Comparison of ENCODE assay signal across 8 cellular contexts in the genomic region with DNA sequence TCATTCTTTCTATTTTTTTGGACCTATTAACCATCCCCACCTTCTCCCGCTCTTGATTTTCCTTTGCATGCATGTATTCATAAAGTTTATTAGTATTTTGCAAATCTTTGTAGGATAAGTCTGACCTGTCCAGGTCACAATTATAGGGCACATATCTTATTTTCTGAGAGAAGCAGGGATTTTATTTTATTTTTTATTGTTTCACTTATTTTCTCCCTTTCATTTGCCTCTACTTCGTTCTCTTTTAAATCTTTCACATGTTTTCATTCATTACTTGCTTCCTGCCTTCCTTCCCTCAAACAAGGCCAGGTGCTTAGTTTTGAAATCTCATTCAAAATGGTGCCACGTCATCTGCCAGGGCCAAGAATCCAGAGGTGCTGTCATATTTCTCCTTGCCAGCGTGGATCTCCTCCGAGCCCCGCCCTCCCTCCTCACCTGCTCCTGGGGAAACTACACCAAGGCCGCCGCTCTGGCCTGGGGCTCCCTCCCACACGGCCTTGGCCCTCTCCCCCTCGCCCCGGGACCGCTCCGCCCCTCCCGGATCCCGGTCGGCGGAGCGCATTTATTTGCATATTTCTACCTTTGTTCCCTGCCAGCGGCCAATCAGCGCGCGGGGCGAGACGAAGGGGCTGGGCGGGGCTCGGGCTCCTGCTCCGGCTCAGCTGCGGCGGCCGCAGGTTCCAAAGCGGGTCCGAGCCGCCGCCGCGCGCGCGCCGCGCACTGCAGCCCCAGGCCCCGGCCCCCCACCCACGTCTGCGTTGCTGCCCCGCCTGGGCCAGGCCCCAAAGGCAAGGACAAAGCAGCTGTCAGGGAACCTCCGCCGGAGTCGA. TPM values are rescaled to one million over a fixed set of nuclear protein-coding genes. Genes with fewer than 3 reads are reported as not detected.
DNase-seq lines count a peak whose midpoint lies in the region; ATAC-seq and TF ChIP-seq lines count a peak whose summit lies in the region.

A gene (plus strand): TSS at position 654 of the 830 bp plus-strand sequence. CDS start 213 bp downstream, outside the sequence.

- TF ChIP-seq CTCF in mammary epithelial cell (conservative IDR thresholded peaks at IDR 0.05 in 1 of 2, IDR thresholded peaks at IDR 0.05 in 1 of 2; ENCODE audit: extremely low read depth in 1 of 2, insufficient read depth in 1 of 2, low read depth in 1 of 2, low read length in 2 of 2) = no peak
- no peak for TF ChIP-seq CTCF in sigmoid colon (IDR thresholded peaks at IDR 0.05)

- peaks cover 3% of the 10 kb centered on the region for H3K79me2 ChIP-seq in mammary epithelial cell (ENCODE audit: insufficient read depth, low read length)

- no peaks in the 10 kb centered on the region for H4K20me1 ChIP-seq in mammary epithelial cell (ENCODE audit: insufficient read depth, low read length)

- in situ Hi-C loops in mammary epithelial cell (cut with MboI; ENCODE audit: low sequenced_read_pairs in 2 of 2) = no loop called here

- ATAC-seq in HG02870 (IDR thresholded peaks at IDR 0.05; ENCODE audit: unreplicated experiment) = peak; percentile 82

- H3K4me3 ChIP-seq in mammary epithelial cell (replicated peaks in 1 of 3; ENCODE audit: insufficient read depth in 1 of 3, low read depth in 2 of 3, low read length in 3 of 3) = peak within 1 kb of the TSS; percentile 53 to 88 (median 66)
- peak within 1 kb of the TSS; percentile 90 for H3K4me3 ChIP-seq in iPS-15b (ENCODE audit: low read depth, low read length)
- peak within 1 kb of the TSS; percentile 15 to 57 (median 52) for H3K4me3 ChIP-seq in sigmoid colon

- dilution Hi-C loops in mammary epithelial cell (cut with HindIII; ENCODE audit: low sequenced_read_pairs) = no loop called here

- H3K9ac ChIP-seq in ES-I3 (ENCODE audit: low read depth, low read length) (peak within 1 kb of the TSS; percentile 83), mammary epithelial cell (ENCODE audit: insufficient read depth, low read length) (peak within 1 kb of the TSS; percentile 40), iPS-15b (ENCODE audit: low read depth, low read length) (peak within 1 kb of the TSS; percentile 55)

- no TSS peak for BruUV-seq in mammary epithelial cell (replicated peaks; lab: Mats Ljungman, UMichigan)

- TF ChIP-seq POLR2A in sigmoid colon (IDR thresholded peaks at IDR 0.05) = no peak

- H3K27me3 ChIP-seq in mammary epithelial cell (ENCODE audit: insufficient read depth, low read length) = no peaks in the 10 kb centered on the region
- peaks cover 6% of the 10 kb centered on the region for H3K27me3 ChIP-seq in iPS-15b (ENCODE audit: control insufficient read depth, insufficient read depth, low read length)
- peaks cover 0 to 14% (median 11%) of the 10 kb centered on the region in 3 donors for H3K27me3 ChIP-seq in sigmoid colon

- peaks cover 6% of the 10 kb centered on the region for H3K4me1 ChIP-seq in ES-I3 (ENCODE audit: insufficient read depth, low read length)
- peaks cover 11% of the 10 kb centered on the region for H3K4me1 ChIP-seq in mammary epithelial cell (ENCODE audit: insufficient read depth, low read length)
- H3K4me1 ChIP-seq in iPS-15b (ENCODE audit: control insufficient read depth, insufficient read depth, low read length) = peaks cover 3% of the 10 kb centered on the region
- peaks cover 0 to 14% (median 10%) of the 10 kb centered on the region in 4 donors for H3K4me1 ChIP-seq in sigmoid colon

- H3K36me3 ChIP-seq in ES-I3 (ENCODE audit: insufficient read depth, low read length) (no peaks in the 10 kb centered on the region), mammary epithelial cell (ENCODE audit: insufficient read depth, low read length) (no peaks in the 10 kb centered on the region), iPS-15b (ENCODE audit: control insufficient read depth, insufficient read depth, low read length) (no peaks in the 10 kb centered on the region), sigmoid colon (no peaks in the 10 kb centered on the region)

- intact Hi-C loops in mammary epithelial cell (cut with micrococcal nuclease) (loop anchor here (5.0 kb wide), 2 partner anchors 56 to 106 kb away; a partner anchor contains a TSS), sigmoid colon (cut with DNase I) (no loop called here), posterior vena cava (cut with DNase I) (no loop called here)

- DNase-seq in NCI-H2081 (lab: John Stamatoyannopoulos, UW) (peak; percentile 98), T1000 (lab: John Stamatoyannopoulos, UW) (peak; percentile 47), mammary epithelial cell (peak; percentile 98), sigmoid colon (peak; percentile 66), posterior vena cava (ENCODE audit: low spot score) (no peak)

- peak within 1 kb of the TSS; percentile 97 for H2AFZ ChIP-seq in mammary epithelial cell (ENCODE audit: low read depth, low read length)

- peak within 1 kb of the TSS; percentile 97 for H3K4me2 ChIP-seq in mammary epithelial cell (ENCODE audit: insufficient read depth, low read depth, low read length)

- no peak for TF ChIP-seq EP300 in sigmoid colon (IDR thresholded peaks at IDR 0.05)

- H3K9me3 ChIP-seq in ES-I3 (ENCODE audit: control insufficient read depth, insufficient read depth, low read length) (no peaks in the 10 kb centered on the region), mammary epithelial cell (replicated peaks; ENCODE audit: insufficient read depth, low read length) (no peaks in the 10 kb centered on the region), iPS-15b (ENCODE audit: control insufficient read depth, insufficient read depth, low read length) (no peaks in the 10 kb centered on the region), sigmoid colon (no peaks in the 10 kb centered on the region)

- WGBS in mammary epithelial cell (ENCODE audit: low coverage, missing lambda C conversion rate) = 33% methylated on average over 3 of the region's 48 CpGs
- 3 to 4% methylated on average over 48 of the region's 48 CpGs for WGBS in sigmoid colon, 2 donors

- CTCF ChIA-PET in mammary epithelial cell (lab: Charles Lee; ENCODE audit: low non-redundant PET) = no interaction called here

- H3K27ac ChIP-seq in mammary epithelial cell (ENCODE audit: insufficient read depth, low read depth, low read length) (peak within 1 kb of the TSS; percentile 43), sigmoid colon (peak within 1 kb of the TSS in 3 of 4 donors; percentile 28 to 46 (median 35))

RNA-seq across cellular contexts. Expression of the gene that starts here (rescaled TPM):
- total RNA-seq in mammary epithelial cell (10 to 100 TPM; 15.3 to 15.7 TPM), sigmoid colon (1 to 10 TPM; 2.2 to 6.4 (median 3.2) TPM), posterior vena cava (1 to 10 TPM; 7.8 to 8.5 TPM)
- polyA plus RNA-seq in mammary epithelial cell (10.7 TPM), sigmoid colon (10 to 100 TPM; 51.8 to 68.5 (median 65.5) TPM)
- polyA minus RNA-seq in mammary epithelial cell = 26.3 TPM
